ENCODE assay signal across 35 cellular contexts in the genomic region with DNA sequence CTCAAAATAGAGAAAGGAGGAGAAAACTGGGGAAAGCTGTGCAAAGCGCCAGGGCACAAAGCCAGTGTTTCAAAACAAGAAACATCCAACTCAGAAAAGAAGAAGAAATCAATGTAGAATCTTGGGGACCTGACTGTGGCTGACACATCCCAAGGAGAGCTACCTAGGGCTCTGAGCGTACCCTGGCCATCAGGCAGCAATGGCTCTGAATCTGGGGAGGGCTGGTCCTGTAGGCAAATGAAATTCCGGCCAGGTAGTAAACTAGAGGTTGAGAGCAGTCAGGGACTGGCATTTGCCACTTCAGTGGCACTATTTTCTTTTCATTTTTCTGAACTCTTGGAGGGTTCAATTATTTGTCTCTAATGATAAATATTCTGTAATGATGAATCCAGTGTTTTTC.
"Had no signal": no experiment of that assay in that cellular context is flagged by ENCODE, and none has a peak within 500 bp of the region (broad histone marks: within the 10 kb centered on the region; RNA-seq: fewer than 3 reads in every experiment).

No MANE protein-coding gene starts in this region.

- H3K27me3 Mint-ChIP-seq: activated B cell treated with CpG ODN at 0.5 μM for 24 hours; activated CD4-positive, alpha-beta T cell treated with anti-CD3 and anti-CD28 coated beads, Interleukin-2, amount 10 ng/mL, durations not matched to agents 24 days and 14 days; activated CD8-positive, alpha-beta memory T cell treated with anti-CD3 and anti-CD28 coated beads, Interleukin-2, amount 10 ng/mL, durations not matched to agents 7 days and 5 days; activated naive CD4-positive, alpha-beta T cell treated with anti-CD3 and anti-CD28 coated beads, Interleukin-2, amount 10 ng/mL, durations not matched to agents 7 days and 5 days; activated naive CD8-positive, alpha-beta T cell; activated naive CD8-positive, alpha-beta T cell treated with anti-CD3 and anti-CD28 coated beads, Interleukin-2, amount 10 ng/mL, durations not matched to agents 7 days and 5 days; activated naive CD8-positive, alpha-beta T cell treated with anti-CD3 and anti-CD28 coated beads, Interleukin-2, amount 50 U/mL, for 24 hours; activated T-cell treated with anti-CD3 and anti-CD28 coated beads, Interleukin-2, amount 50 U/mL, for 24 hours; brain had no signal

- H3K27ac Mint-ChIP-seq: activated B cell treated with CpG ODN at 0.5 μM for 24 hours; activated CD4-positive, alpha-beta memory T cell treated with anti-CD3 and anti-CD28 coated beads, Interleukin-2, amount 10 ng/mL, durations not matched to agents 7 days and 5 days; activated CD4-positive, alpha-beta T cell treated with anti-CD3 and anti-CD28 coated beads, Interleukin-2, amount 10 ng/mL, durations not matched to agents 24 days and 14 days; activated CD8-positive, alpha-beta memory T cell treated with anti-CD3 and anti-CD28 coated beads, Interleukin-2, amount 10 ng/mL, durations not matched to agents 7 days and 5 days; activated CD8-positive, alpha-beta T cell treated with anti-CD3 and anti-CD28 coated beads, Interleukin-2, amount 10 ng/mL, durations not matched to agents 7 days and 5 days; activated naive CD4-positive, alpha-beta T cell treated with anti-CD3 and anti-CD28 coated beads, Interleukin-2, amount 10 ng/mL, durations not matched to agents 7 days and 5 days; activated naive CD4-positive, alpha-beta T cell treated with anti-CD3 and anti-CD28 coated beads, Interleukin-2, amount 50 U/mL, for 24 hours; activated naive CD8-positive, alpha-beta T cell; activated naive CD8-positive, alpha-beta T cell treated with anti-CD3 and anti-CD28 coated beads, Interleukin-2, amount 10 ng/mL, durations not matched to agents 7 days and 5 days; activated naive CD8-positive, alpha-beta T cell treated with anti-CD3 and anti-CD28 coated beads, Interleukin-2, amount 50 U/mL, for 24 hours; activated T-cell treated with anti-CD3 and anti-CD28 coated beads, Interleukin-2, amount 50 U/mL, for 24 hours; activated T-helper 2 cell treated with anti-CD3 and anti-CD28 coated beads, Interferon-gamma antibody, Interleukin-2, Interleukin-4, amounts not matched to agents 10 μg/mL and 5 μg/mL and 100 μg/mL, durations not matched to agents 14 hours and 24 hours and 36 hours; brain; T-helper 1 cell treated with Interleukin-12 subunit alpha and Interleukin-12 subunit beta and Interleukin-4 antibody, amounts not matched to agents 30 μg/mL and 1 μg/mL, for 36 hours; T-helper 2 cell treated with Interferon-gamma antibody and Interleukin-4, amounts not matched to agents 5 μg/mL and 100 μg/mL, for 36 hours had no signal

- H3K9me3 Mint-ChIP-seq: activated B cell treated with CpG ODN at 0.5 μM for 24 hours; activated CD4-positive, alpha-beta memory T cell treated with anti-CD3 and anti-CD28 coated beads, Interleukin-2, amount 10 ng/mL, durations not matched to agents 7 days and 5 days; activated CD4-positive, alpha-beta T cell treated with anti-CD3 and anti-CD28 coated beads, Interleukin-2, amount 10 ng/mL, durations not matched to agents 24 days and 14 days; activated naive CD4-positive, alpha-beta T cell treated with anti-CD3 and anti-CD28 coated beads, Interleukin-2, amount 10 ng/mL, durations not matched to agents 7 days and 5 days; activated naive CD8-positive, alpha-beta T cell treated with anti-CD3 and anti-CD28 coated beads, Interleukin-2, amount 10 ng/mL, durations not matched to agents 7 days and 5 days; activated naive CD8-positive, alpha-beta T cell treated with anti-CD3 and anti-CD28 coated beads, Interleukin-2, amount 50 U/mL, for 24 hours; activated T-cell treated with anti-CD3 and anti-CD28 coated beads, Interleukin-2, amount 50 U/mL, for 24 hours; activated T-helper 2 cell treated with anti-CD3 and anti-CD28 coated beads, Interferon-gamma antibody, Interleukin-2, Interleukin-4, amounts not matched to agents 10 μg/mL and 5 μg/mL and 100 μg/mL, durations not matched to agents 14 hours and 24 hours and 36 hours; central memory CD8-positive, alpha-beta T cell; T-helper 1 cell treated with Interleukin-12 subunit alpha and Interleukin-12 subunit beta and Interleukin-4 antibody, amounts not matched to agents 30 μg/mL and 1 μg/mL, for 36 hours; T-helper 2 cell treated with Interferon-gamma antibody and Interleukin-4, amounts not matched to agents 5 μg/mL and 100 μg/mL, for 36 hours had no signal

- ATAC-seq: activated CD8-positive, alpha-beta memory T cell treated with anti-CD3 and anti-CD28 coated beads, Interleukin-2, amount 10 ng/mL, durations not matched to agents 7 days and 5 days; activated CD8-positive, alpha-beta T cell treated with anti-CD3 and anti-CD28 coated beads, Interleukin-2, amount 10 ng/mL, durations not matched to agents 7 days and 5 days; activated naive CD8-positive, alpha-beta T cell treated with anti-CD3 and anti-CD28 coated beads, Interleukin-2, amount 50 U/mL, for 24 hours had no signal

- DNase-seq: activated B cell treated with CpG ODN at 0.5 μM for 24 hours; activated CD4-positive, alpha-beta memory T cell treated with anti-CD3 and anti-CD28 coated beads, Interleukin-2, amount 10 ng/mL, durations not matched to agents 7 days and 5 days; activated CD4-positive, alpha-beta T cell treated with anti-CD3 and anti-CD28 coated beads for 4 hours; activated CD4-positive, alpha-beta T cell treated with anti-CD3 and anti-CD28 coated beads, Interleukin-2, amount 10 ng/mL, durations not matched to agents 24 days and 14 days; activated CD4-positive, alpha-beta T cell treated with anti-CD3 and anti-CD28 coated beads, Interleukin-2, amount 50 U/mL, for 1 hour; activated CD4-positive, alpha-beta T cell treated with anti-CD3 and anti-CD28 coated beads, Interleukin-2, amount 50 U/mL, for 4 hours; activated CD4-positive, CD25-positive, alpha-beta regulatory T cell treated with anti-CD3 and anti-CD28 coated beads, Interleukin-2, amount 50 U/mL, for 72 hours; activated CD8-positive, alpha-beta memory T cell treated with anti-CD3 and anti-CD28 coated beads for 24 hours; activated CD8-positive, alpha-beta memory T cell treated with anti-CD3 and anti-CD28 coated beads, Interleukin-2, amount 10 ng/mL, durations not matched to agents 7 days and 5 days; activated CD8-positive, alpha-beta memory T cell treated with anti-CD3 and anti-CD28 coated beads, Interleukin-2, amount 50 U/mL, for 48 hours; activated CD8-positive, alpha-beta T cell treated with anti-CD3 and anti-CD28 coated beads, Interleukin-2, amount 10 ng/mL, durations not matched to agents 7 days and 5 days; activated effector memory CD4-positive, alpha-beta T cell treated with Interleukin-2 at 50 U/mL for 16 hours; activated gamma-delta T cell; activated naive CD4-positive, alpha-beta T cell treated with anti-CD3 and anti-CD28 coated beads, Interleukin-2, amount 10 ng/mL, durations not matched to agents 7 days and 5 days; activated naive CD4-positive, alpha-beta T cell treated with Interleukin-2 at 50 U/mL for 16 hours; activated naive CD8-positive, alpha-beta T cell treated with anti-CD3 and anti-CD28 coated beads, Interleukin-2, amount 10 ng/mL, durations not matched to agents 7 days and 5 days; activated naive CD8-positive, alpha-beta T cell treated with anti-CD3 and anti-CD28 coated beads, Interleukin-2, amount 50 U/mL, for 24 hours; activated T-cell treated with anti-CD3 and anti-CD28 coated beads, Interleukin-2, amount 50 U/mL, for 24 hours; activated T-cell treated with anti-CD3 and anti-CD28 coated beads, Interleukin-2, amount 50 U/mL, for 48 hours; amygdala; caudate nucleus; cerebellar nuclear complex; T-helper 1 cell; T-helper 2 cell; T-helper 9 cell; WERI-Rb-1 had no signal

- H3K4me1 ChIP-seq: ascending aorta had no signal

- H3K4me3 Mint-ChIP-seq: activated B cell treated with CpG ODN at 0.5 μM for 24 hours; activated CD4-positive, alpha-beta memory T cell treated with anti-CD3 and anti-CD28 coated beads, Interleukin-2, amount 10 ng/mL, durations not matched to agents 7 days and 5 days; activated CD4-positive, alpha-beta T cell treated with anti-CD3 and anti-CD28 coated beads, Interleukin-2, amount 10 ng/mL, durations not matched to agents 24 days and 14 days; activated CD8-positive, alpha-beta memory T cell treated with anti-CD3 and anti-CD28 coated beads, Interleukin-2, amount 10 ng/mL, durations not matched to agents 7 days and 5 days; activated CD8-positive, alpha-beta T cell treated with anti-CD3 and anti-CD28 coated beads, Interleukin-2, amount 10 ng/mL, durations not matched to agents 7 days and 5 days; activated naive CD4-positive, alpha-beta T cell treated with anti-CD3 and anti-CD28 coated beads, Interleukin-2, amount 10 ng/mL, durations not matched to agents 7 days and 5 days; activated naive CD4-positive, alpha-beta T cell treated with anti-CD3 and anti-CD28 coated beads, Interleukin-2, amount 50 U/mL, for 24 hours; activated naive CD8-positive, alpha-beta T cell; activated naive CD8-positive, alpha-beta T cell treated with anti-CD3 and anti-CD28 coated beads, Interleukin-2, amount 10 ng/mL, durations not matched to agents 7 days and 5 days; activated naive CD8-positive, alpha-beta T cell treated with anti-CD3 and anti-CD28 coated beads, Interleukin-2, amount 50 U/mL, for 24 hours; activated T-cell treated with anti-CD3 and anti-CD28 coated beads, Interleukin-2, amount 50 U/mL, for 24 hours; brain; central memory CD8-positive, alpha-beta T cell; T-helper 1 cell treated with Interleukin-12 subunit alpha and Interleukin-12 subunit beta and Interleukin-4 antibody, amounts not matched to agents 30 μg/mL and 1 μg/mL, for 36 hours; T-helper 2 cell treated with Interferon-gamma antibody and Interleukin-4, amounts not matched to agents 5 μg/mL and 100 μg/mL, for 36 hours had no signal

- H3K27ac ChIP-seq: ascending aorta, cardiac muscle cell, WERI-Rb-1 had no signal

- H3K36me3 Mint-ChIP-seq: activated CD8-positive, alpha-beta memory T cell treated with anti-CD3 and anti-CD28 coated beads, Interleukin-2, amount 10 ng/mL, durations not matched to agents 7 days and 5 days; activated naive CD4-positive, alpha-beta T cell treated with anti-CD3 and anti-CD28 coated beads, Interleukin-2, amount 10 ng/mL, durations not matched to agents 7 days and 5 days; activated naive CD4-positive, alpha-beta T cell treated with anti-CD3 and anti-CD28 coated beads, Interleukin-2, amount 50 U/mL, for 24 hours; activated naive CD8-positive, alpha-beta T cell; activated naive CD8-positive, alpha-beta T cell treated with anti-CD3 and anti-CD28 coated beads, Interleukin-2, amount 10 ng/mL, durations not matched to agents 7 days and 5 days had no signal

- H3K27me3 ChIP-seq: ascending aorta, cardiac muscle cell had no signal

- H3K4me1 Mint-ChIP-seq: activated B cell treated with CpG ODN at 0.5 μM for 24 hours; activated CD4-positive, alpha-beta memory T cell treated with anti-CD3 and anti-CD28 coated beads, Interleukin-2, amount 10 ng/mL, durations not matched to agents 7 days and 5 days; activated CD4-positive, alpha-beta T cell treated with anti-CD3 and anti-CD28 coated beads, Interleukin-2, amount 10 ng/mL, durations not matched to agents 24 days and 14 days; activated CD8-positive, alpha-beta memory T cell treated with anti-CD3 and anti-CD28 coated beads, Interleukin-2, amount 10 ng/mL, durations not matched to agents 7 days and 5 days; activated naive CD4-positive, alpha-beta T cell treated with anti-CD3 and anti-CD28 coated beads, Interleukin-2, amount 10 ng/mL, durations not matched to agents 7 days and 5 days; activated naive CD4-positive, alpha-beta T cell treated with anti-CD3 and anti-CD28 coated beads, Interleukin-2, amount 50 U/mL, for 24 hours; activated naive CD8-positive, alpha-beta T cell treated with anti-CD3 and anti-CD28 coated beads, Interleukin-2, amount 10 ng/mL, durations not matched to agents 7 days and 5 days; activated naive CD8-positive, alpha-beta T cell treated with anti-CD3 and anti-CD28 coated beads, Interleukin-2, amount 50 U/mL, for 24 hours; central memory CD8-positive, alpha-beta T cell had no signal

- H3K4me3 ChIP-seq: ascending aorta, cardiac muscle cell had no signal

- H3K36me3 ChIP-seq: ascending aorta, WERI-Rb-1 had no signal

- H3K9me3 ChIP-seq: ascending aorta had no signal
